In the genomic region with DNA sequence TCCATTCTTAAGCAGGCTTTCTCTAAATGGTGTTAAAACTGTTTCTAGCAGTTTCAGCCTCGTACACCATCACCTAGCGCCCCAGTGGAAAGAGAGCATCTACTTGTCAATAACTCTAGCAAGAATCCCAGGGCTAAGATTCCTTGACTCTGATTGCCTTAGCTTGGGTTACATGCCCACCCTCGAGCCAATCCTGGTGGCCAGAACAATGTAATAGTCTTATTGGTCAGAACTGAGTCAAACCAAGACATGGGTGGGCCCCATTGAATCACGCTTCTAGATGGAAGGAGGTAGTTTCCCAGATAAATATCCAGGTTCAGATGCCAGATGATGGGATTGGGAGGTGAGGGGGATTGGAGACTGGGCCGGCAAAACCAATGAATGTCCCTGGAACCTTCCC, we compare ENCODE assay signal across 18 cellular contexts. TPM values are rescaled to one million over a fixed set of nuclear protein-coding genes. Genes with fewer than 3 reads are reported as not detected.
DNase-seq lines count a peak whose midpoint lies in the region; ATAC-seq, FAIRE-seq and TF ChIP-seq lines count a peak whose summit lies in the region.
"Had no signal": no experiment of that assay in that cellular context is flagged by ENCODE, and none has a peak within 500 bp of the region (broad histone marks: within the 10 kb centered on the region; RNA-seq: fewer than 3 reads in every experiment).

No MANE protein-coding gene starts in this region.

- ATAC-seq in GM23338 (no peak), GM12878 (no peak)
- ATAC-seq in stimulated activated naive B cell treated with anti-CD40 and anti-IgM and Interleukin-4, amounts not matched to agents 10 μg/mL and 1 μg/mL and 100 μg/mL, for 72 hours (replicated peaks) = no peak
- ATAC-seq: CD8-positive, alpha-beta T cell had no signal

- no peak for TF ChIP-seq EP300 in GM12878 (IDR thresholded peaks at IDR 0.05; ENCODE audit: borderline replicate concordance in 1 of 2, control insufficient read depth in 1 of 2, low read depth in 2 of 2, low read length in 2 of 2)

- peaks cover 2% of the 10 kb centered on the region; the same call in 1 of the 3 replicates for H3K9me3 ChIP-seq in GM12878 (replicated peaks; ENCODE audit: control insufficient read depth, insufficient read depth, low read length)

- H3F3A ChIP-seq in GM23338 (replicated peaks; ENCODE audit: low read depth) = 0 out of 2 replicates have a peak, but pooled peaks cover 5% of the 10 kb centered on the region

- H2AFZ ChIP-seq in GM23338 (peak overlapping the region; percentile 85), GM12878 (ENCODE audit: control insufficient read depth, low read depth, low read length) (no peak overlapping the region)

- H3K9ac ChIP-seq in GM12878 (ENCODE audit: control insufficient read depth, insufficient read depth, low read length) = no peak overlapping the region

- H3K36me3 ChIP-seq in GM23338 (ENCODE audit: insufficient read depth) = no peaks in the 10 kb centered on the region
- no peaks in the 10 kb centered on the region for H3K36me3 ChIP-seq in GM12878 (ENCODE audit: control insufficient read depth in 2 of 2, insufficient read depth in 2 of 2, low read length in 1 of 2)

- H3K79me2 ChIP-seq in GM23338 (replicated peaks; ENCODE audit: insufficient read depth) (no peaks in the 10 kb centered on the region), GM12878 (ENCODE audit: control insufficient read depth, insufficient read depth, low read length) (no peaks in the 10 kb centered on the region)

- no peak for TF ChIP-seq RAD21 in GM12878 (IDR thresholded peaks at IDR 0.05; ENCODE audit: insufficient read depth, low read depth, low read length)

- no peaks in the 10 kb centered on the region for H3K9me3 Mint-ChIP-seq in GM23338
- H3K9me3 Mint-ChIP-seq in stimulated activated naive B cell treated with anti-CD40 and anti-IgM and Interleukin-4, amounts not matched to agents 10 μg/mL and 1 μg/mL and 100 μg/mL, for 72 hours = peaks cover 2 to 4% of the 10 kb centered on the region in 2 donors
- H3K9me3 Mint-ChIP-seq: CD8-positive, alpha-beta T cell had no signal

- no peaks in the 10 kb centered on the region for H3K4me1 ChIP-seq in GM23338 (ENCODE audit: insufficient read depth)
- peaks cover 37% of the 10 kb centered on the region for H3K4me1 ChIP-seq in GM12878 (ENCODE audit: control insufficient read depth, insufficient read depth, low read length)

- H3K4me3 ChIP-seq in GM23338 (no peak overlapping the region), GM12878 (no peak overlapping the region)
- H3K4me3 ChIP-seq: SK-N-MC had no signal

- no peak for TF ChIP-seq POLR2A in GM12878 (IDR thresholded peaks at IDR 0.05; ENCODE audit: low read depth, low read length)

- H3K27ac ChIP-seq in GM23338 (ENCODE audit: low read depth) = no peak overlapping the region
- H3K27ac ChIP-seq in GM12878 (ENCODE audit: control insufficient read depth, insufficient read depth) = peak overlapping the region; percentile 4; the same call in 1 of the 2 replicates
- H3K27ac ChIP-seq: SK-N-MC had no signal

- SMC1A ChIA-PET in GM12878 (lab: Charles Lee; ENCODE audit: uncharacterized antibody, unreplicated experiment) = no interaction called here

- peaks cover 4% of the 10 kb centered on the region for H3K27me3 Mint-ChIP-seq in GM23338 (ENCODE audit: insufficient read depth, low read depth, poor library complexity)
- no peaks in the 10 kb centered on the region for H3K27me3 Mint-ChIP-seq in stimulated activated naive B cell treated with anti-CD40 and anti-IgM and Interleukin-4, amounts not matched to agents 10 μg/mL and 1 μg/mL and 100 μg/mL, for 72 hours

- no peak overlapping the region for H3K27ac Mint-ChIP-seq in GM23338
- H3K27ac Mint-ChIP-seq in stimulated activated naive B cell treated with anti-CD40 and anti-IgM and Interleukin-4, amounts not matched to agents 10 μg/mL and 1 μg/mL and 100 μg/mL, for 72 hours = peak overlapping the region; percentile 37
- H3K27ac Mint-ChIP-seq: CD8-positive, alpha-beta T cell had no signal

- H4K20me1 ChIP-seq in GM23338 (replicated peaks; ENCODE audit: insufficient read depth) (no peaks in the 10 kb centered on the region), GM12878 (ENCODE audit: control insufficient read depth, insufficient read depth) (no peaks in the 10 kb centered on the region)

- intact Hi-C loops in GM12878 (cut with micrococcal nuclease; ENCODE audit: unreplicated experiment) = no loop called here

- in situ Hi-C loops in GM12878 (cut with MboI) = no loop called here

- no peak for FAIRE-seq in GM12878 (lab: Jason Lieb, UNC)
- no peak for FAIRE-seq in urothelium cell line (lab: Jason Lieb, UNC)
- FAIRE-seq: D721Med, G401.6, RCC 7860 had no signal

- CTCF ChIA-PET in GM12878 (lab: Yijun Ruan, JAX) = no interaction called here

- 62% methylated on average over 5 of the region's 5 CpGs for WGBS in GM12878 (ENCODE audit: insufficient coverage, insufficient replicate concordance, low lambda C conversion rate, missing lambda C conversion rate)

- H3K27me3 ChIP-seq in GM23338 (ENCODE audit: insufficient read depth) = no peaks in the 10 kb centered on the region
- no peaks in the 10 kb centered on the region for H3K27me3 ChIP-seq in GM12878 (replicated peaks in 1 of 2; ENCODE audit: control insufficient read depth in 2 of 2, insufficient read depth in 2 of 2, low read length in 1 of 2)

- no TSS peak for BruUV-seq in GM12878 (replicated peaks; lab: Mats Ljungman, UMichigan)

- H3K36me3 Mint-ChIP-seq in GM23338 (ENCODE audit: low read depth) = no peaks in the 10 kb centered on the region
- peaks cover 2 to 3% of the 10 kb centered on the region in 2 donors for H3K36me3 Mint-ChIP-seq in stimulated activated naive B cell treated with anti-CD40 and anti-IgM and Interleukin-4, amounts not matched to agents 10 μg/mL and 1 μg/mL and 100 μg/mL, for 72 hours
- H3K36me3 Mint-ChIP-seq: CD8-positive, alpha-beta T cell had no signal

- no peak overlapping the region for H3K4me2 ChIP-seq in GM23338
- peak overlapping the region; percentile 47 for H3K4me2 ChIP-seq in GM12878 (ENCODE audit: control insufficient read depth, insufficient read depth)

- no peak overlapping the region for H3K4me3 Mint-ChIP-seq in GM23338
- no peak overlapping the region for H3K4me3 Mint-ChIP-seq in stimulated activated naive B cell treated with anti-CD40 and anti-IgM and Interleukin-4, amounts not matched to agents 10 μg/mL and 1 μg/mL and 100 μg/mL, for 72 hours
- H3K4me3 Mint-ChIP-seq: CD8-positive, alpha-beta T cell had no signal

- peaks cover 13% of the 10 kb centered on the region; the same call in 2 of the 3 replicates for H3K4me1 Mint-ChIP-seq in GM23338
- peaks cover 36 to 55% of the 10 kb centered on the region in 2 donors for H3K4me1 Mint-ChIP-seq in stimulated activated naive B cell treated with anti-CD40 and anti-IgM and Interleukin-4, amounts not matched to agents 10 μg/mL and 1 μg/mL and 100 μg/mL, for 72 hours

- DNase-seq in GM23338 (ENCODE audit: low spot score) = no peak
- DNase-seq in GM12878 (ENCODE audit: low read depth, low spot score) = no peak
- peak; percentile 74 for DNase-seq in islet precursor cell
- DNase-seq in stimulated activated naive B cell treated with anti-CD40 and anti-IgM and Interleukin-4, amounts not matched to agents 10 μg/mL and 1 μg/mL and 100 μg/mL, for 72 hours = no peak
- no peak for DNase-seq in urothelium cell line (ENCODE audit: low spot score)
- no peak for DNase-seq in NCI-H748 treated with DMSO at 0.1 percent for 48 hours (lab: John Stamatoyannopoulos, UW)
- DNase-seq in amniotic stem cell (lab: John Stamatoyannopoulos, UW) = no peak
- DNase-seq: CD8-positive, alpha-beta T cell; KG1; NCI-H1092; NCI-H146; NCI-H2081 treated with DMSO at 0.1 percent for 48 hours; NCI-H510A; Right ventricle myocardium superior had no signal

- no peak for TF ChIP-seq CTCF in GM23338 (conservative IDR thresholded peaks at IDR 0.05; ENCODE audit: low read depth in 2 of 2)
- no peak for TF ChIP-seq CTCF in GM12878 (IDR thresholded peaks at IDR 0.05 in 2 of 3, conservative IDR thresholded peaks at IDR 0.05 in 1 of 3; ENCODE audit: control insufficient read depth in 2 of 3, extremely low read depth in 1 of 3, insufficient read depth in 1 of 3, low read depth in 3 of 3, low read length in 3 of 3)

- RAD21 ChIA-PET in GM12878 (lab: Charles Lee; ENCODE audit: unreplicated experiment) = no interaction called here

- no peaks in the 10 kb centered on the region for H3K9me2 ChIP-seq in GM23338 (ENCODE audit: insufficient read depth)

- POLR2A ChIA-PET in GM12878 (lab: Charles Lee) = no interaction called here

TF ChIP-seq in GM23338, 12 proteins besides CTCF, POLR2A, EP300 and RAD21:
- TF ChIP-seq POLR2AphosphoS5 (IDR thresholded peaks at IDR 0.05; ENCODE audit: low read depth) = no peak
- no peak for TF ChIP-seq NANOG (IDR thresholded peaks at IDR 0.05; ENCODE audit: borderline replicate concordance)
- TF ChIP-seq EZH2 (IDR thresholded peaks at IDR 0.05; ENCODE audit: low read depth, unreplicated experiment) = no peak
TF ChIP-seq in GM23338: peak in this region for 0.

TF ChIP-seq in GM12878, 131 proteins besides CTCF, POLR2A, EP300 and RAD21:
- TF ChIP-seq NFIC (IDR thresholded peaks at IDR 0.05; ENCODE audit: low read depth, low read length) = peak; percentile 21; the same call in 1 of the 2 replicates
- no peak for TF ChIP-seq RAD51 (IDR thresholded peaks at IDR 0.05)
- TF ChIP-seq EED (IDR thresholded peaks at IDR 0.05; ENCODE audit: low read depth) = 0 out of 2 replicates have a peak, but pooled peaks have one; percentile 28
- peak; percentile 43 for TF ChIP-seq JUNB (IDR thresholded peaks at IDR 0.05)

RNA-seq across cellular contexts. Expression of gene MED13L, which starts 55.9 kb away (rescaled TPM):
- 73.6 and 90.7 TPM in 2 replicates for total RNA-seq in GM23338 (2014; rRNA removed; shearing (Covaris generic))
- polyA plus RNA-seq in GM23338 (2016; fragmentation: Nextera tagmentation; extraction: Ambion mirVana) (18.7 and 20.9 TPM in 2 replicates), GM12878 (2011; rRNA removed) (8.0 and 8.7 TPM in 2 replicates), GM12878 (2014; fragmentation: Illumina TruSeq; extraction: Trizol) (12.9 and 14.9 TPM in 2 replicates), GM12878 (2014; fragmentation: Nextera tagmentation; extraction: Ambion mirVana) (1 to 10 TPM; 3.7 to 7.5 TPM), GM12878 (2014; rRNA removed) (9.0 and 9.5 TPM in 2 replicates), GM12878 (2016; fragmentation: Nextera tagmentation; extraction: Ambion mirVana) (1 to 10 TPM; 5.0 to 6.3 TPM)
- total RNA-seq in GM12878 (2013; cell fraction: nucleolus; rRNA removed) = 224 and 236 TPM in 2 replicates
- total RNA-seq in GM12878 (2014; rRNA removed) (16.4 and 19.7 TPM in 2 replicates), GM12878 (2014; rRNA removed; fragmentation: Illumina TruSeq; extraction: Trizol) (20.2 and 21.9 TPM in 2 replicates), GM12878 (2021) (22.8 and 30.1 TPM in 2 replicates)
- polyA plus RNA-seq in GM12878 (2011; ENCODE audit: low read depth) = 11.9 TPM
- 5.3 and 5.8 TPM in 2 replicates for polyA plus RNA-seq in GM12878 (2011; cell fraction: cytosol; rRNA removed)
- polyA plus RNA-seq in GM12878 (2011; cell fraction: nucleus; rRNA removed) = 14.9 and 19.6 TPM in 2 replicates
- 9.9 and 14.1 TPM in 2 replicates for polyA plus RNA-seq in GM12878 (2012)
- 35.9 and 49.2 TPM in 2 replicates for polyA minus RNA-seq in GM12878 (2011; rRNA and poly(A)+ RNA removed)
- polyA minus RNA-seq in GM12878 (2011; cell fraction: cytosol; rRNA and poly(A)+ RNA removed) = 10.8 and 16.2 TPM in 2 replicates
- 31.4 and 61.8 TPM in 2 replicates for polyA minus RNA-seq in GM12878 (2011; cell fraction: nucleus; rRNA and poly(A)+ RNA removed)
